ENCODE assay signal across 2 cellular contexts in the genomic region with DNA sequence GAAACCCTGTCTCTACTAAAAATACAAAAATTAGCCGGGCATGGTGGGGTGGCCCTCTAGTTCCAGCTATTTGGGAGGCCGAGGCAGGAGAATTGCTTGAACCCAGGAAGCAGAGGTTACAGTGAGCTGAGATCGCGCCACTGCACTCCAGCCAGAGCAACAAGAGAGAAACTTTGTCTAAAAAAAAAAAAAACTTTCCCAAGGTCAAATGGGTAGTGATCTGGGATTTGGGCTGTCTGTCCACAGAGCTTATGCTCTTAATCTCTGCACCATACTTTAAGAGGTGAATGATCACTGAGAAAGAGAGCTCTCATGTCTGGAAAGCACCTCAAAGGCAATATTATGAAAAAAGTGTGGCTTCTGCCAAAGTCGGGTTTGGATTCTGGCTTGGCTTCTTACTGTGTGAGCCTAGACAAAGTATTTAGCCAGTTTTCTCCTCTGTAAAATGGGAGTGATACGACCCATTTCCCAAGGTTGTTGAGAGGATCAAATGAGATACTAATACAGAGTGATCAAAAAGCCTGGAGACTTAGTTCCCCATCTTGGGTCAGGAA.
TF ChIP-seq lines count a peak whose summit lies in the region.

No MANE protein-coding gene starts in this region.

TF ChIP-seq in IMR-90, 13 proteins besides CTCF, POLR2A, EP300 and RAD21:
- TF ChIP-seq RCOR1 (IDR thresholded peaks at IDR 0.05; ENCODE audit: insufficient replicate concordance, low read length) = no peak
- TF ChIP-seq MXI1 (IDR thresholded peaks at IDR 0.05; ENCODE audit: borderline replicate concordance, low read depth, low read length) = no peak
- TF ChIP-seq FOS (IDR thresholded peaks at IDR 0.05; ENCODE audit: low read depth, low read length) = no peak
- TF ChIP-seq SMC3 (IDR thresholded peaks at IDR 0.05; ENCODE audit: low read depth, low read length) = no peak
- no peak for TF ChIP-seq ELK1 (IDR thresholded peaks at IDR 0.05; ENCODE audit: borderline replicate concordance, low read depth, low read length)
- no peak for TF ChIP-seq MAFK (IDR thresholded peaks at IDR 0.05; ENCODE audit: low read depth, low read length)
- no peak for TF ChIP-seq NFE2L2 (IDR thresholded peaks at IDR 0.05; ENCODE audit: low read depth, low read length)

TF ChIP-seq in H1, 55 proteins besides CTCF, POLR2A, EP300 and RAD21:
- TF ChIP-seq EZH2 (IDR thresholded peaks at IDR 0.05; ENCODE audit: low read depth, low read length, severe bottlenecking) = no peak
